In genomic region chr5:2534251-2534650, GRCh38 we compare ENCODE assay signal across 20 cellular contexts.
DNase-seq lines count a peak whose midpoint lies in the region; ATAC-seq, FAIRE-seq and TF ChIP-seq lines count a peak whose summit lies in the region.
"Had no signal": no experiment of that assay in that cellular context is flagged by ENCODE, and none has a peak within 500 bp of the region (broad histone marks: within the 10 kb centered on the region; RNA-seq: fewer than 3 reads in every experiment).

No MANE protein-coding gene starts in this region.

- TF ChIP-seq EP300 in HepG2 (IDR thresholded peaks at IDR 0.05; ENCODE audit: low read depth in 2 of 2, low read length in 2 of 2) (no peak), HepG2 (CRISPR knock-in tag; IDR thresholded peaks at IDR 0.05; ENCODE audit: borderline replicate concordance) (no peak)

- DNase-seq in right atrium auricular region (ENCODE audit: low spot score), result peak; percentile 32
- no peak for DNase-seq in heart right ventricle
- peak; percentile 15 for DNase-seq in ecto neural progenitor cell (ENCODE audit: low spot score)
- no peak for DNase-seq in HepG2 (ENCODE audit: low spot score)
- no peak for DNase-seq in activated naive CD4-positive, alpha-beta T cell treated with Interleukin-2 at 50 U/mL for 16 hours
- DNase-seq in activated CD4-positive, alpha-beta T cell treated with anti-CD3 and anti-CD28 coated beads, Interleukin-2, amount 10 ng/mL, durations not matched to agents 7 days and 5 days, result no peak
- DNase-seq in activated CD4-positive, alpha-beta T cell treated with anti-CD3 and anti-CD28 coated beads, Interleukin-2, amount 50 U/mL, for 4 hours, result no peak
- DNase-seq: 8988T; C1 segment of cervical spinal cord; CD4-positive, CD25-positive, alpha-beta regulatory T cell; CD8-positive, alpha-beta memory T cell; COR-L47; DMS 273 treated with DMSO at 0.1 percent for 48 hours; DMS53; DND-41; GM23248; H7 had no signal

- H3K4me1 Mint-ChIP-seq in activated CD4-positive, alpha-beta T cell treated with anti-CD3 and anti-CD28 coated beads, Interleukin-2, amount 10 ng/mL, durations not matched to agents 7 days and 5 days, result peaks cover 3% of the 10 kb centered on the region
- H3K4me1 Mint-ChIP-seq: CD4-positive, CD25-positive, alpha-beta regulatory T cell; CD8-positive, alpha-beta memory T cell had no signal

- no peaks in the 10 kb centered on the region for H3K27me3 Mint-ChIP-seq in activated CD4-positive, alpha-beta T cell treated with anti-CD3 and anti-CD28 coated beads, Interleukin-2, amount 10 ng/mL, durations not matched to agents 7 days and 5 days
- H3K27me3 Mint-ChIP-seq: CD4-positive, CD25-positive, alpha-beta regulatory T cell had no signal

- no peaks in the 10 kb centered on the region for H3K9me3 Mint-ChIP-seq in activated CD4-positive, alpha-beta T cell treated with anti-CD3 and anti-CD28 coated beads, Interleukin-2, amount 10 ng/mL, durations not matched to agents 7 days and 5 days

- no peak overlapping the region for H2AFZ ChIP-seq in HepG2 (ENCODE audit: low read length)
- H2AFZ ChIP-seq: GM23248 had no signal

- no peak overlapping the region for H3K4me3 ChIP-seq in right atrium auricular region
- no peak overlapping the region for H3K4me3 ChIP-seq in heart right ventricle
- no peak overlapping the region for H3K4me3 ChIP-seq in HepG2 (replicated peaks in 1 of 3; ENCODE audit: insufficient read depth in 1 of 3, low read depth in 2 of 3, low read length in 3 of 3)
- H3K4me3 ChIP-seq: GM23248 had no signal

- H3K9me3 ChIP-seq in right atrium auricular region, result peaks cover 0 to 10% of the 10 kb centered on the region in 2 donors
- H3K9me3 ChIP-seq in heart right ventricle, result peaks cover 0 to 16% (median 5%) of the 10 kb centered on the region in 11 donors
- H3K9me3 ChIP-seq in HepG2 (ENCODE audit: low read length), result peaks cover 21% of the 10 kb centered on the region

- no peak overlapping the region for H3K27ac Mint-ChIP-seq in activated CD4-positive, alpha-beta T cell treated with anti-CD3 and anti-CD28 coated beads, Interleukin-2, amount 10 ng/mL, durations not matched to agents 7 days and 5 days
- H3K27ac Mint-ChIP-seq: CD4-positive, CD25-positive, alpha-beta regulatory T cell had no signal

- TF ChIP-seq CTCF in right atrium auricular region (IDR thresholded peaks at IDR 0.05) (no peak), heart right ventricle (IDR thresholded peaks at IDR 0.05) (no peak), HepG2 (CRISPR knock-in tag; IDR thresholded peaks at IDR 0.05) (no peak)

- no peaks in the 10 kb centered on the region for H3K4me1 ChIP-seq in right atrium auricular region
- no peaks in the 10 kb centered on the region for H3K4me1 ChIP-seq in heart right ventricle
- H3K4me1 ChIP-seq in HepG2 (ENCODE audit: insufficient read depth, low read length), result no peaks in the 10 kb centered on the region

- no peaks in the 10 kb centered on the region for H3K79me2 ChIP-seq in HepG2 (ENCODE audit: insufficient read depth, low read length)

- POLR2A ChIA-PET in HepG2 (lab: Yijun Ruan, JAX), result no interaction called here
- POLR2A ChIA-PET in activated CD4-positive, alpha-beta T cell treated with anti-CD3 and anti-CD28 coated beads, Interleukin-2, amount 10 ng/mL, durations not matched to agents 7 days and 5 days (lab: Charles Lee), result no interaction called here

- CTCF ChIA-PET in HepG2 (lab: Yijun Ruan, JAX; ENCODE audit: low intra/inter-chr PET ratio, low total read pairs), result no interaction called here
- CTCF ChIA-PET in activated CD4-positive, alpha-beta T cell treated with anti-CD3 and anti-CD28 coated beads, Interleukin-2, amount 10 ng/mL, durations not matched to agents 7 days and 5 days (lab: Charles Lee), result no interaction called here

- no peak for FAIRE-seq in HepG2 (lab: Jason Lieb, UNC)
- FAIRE-seq: G401.6, GM12891, GM19239 had no signal

- WGBS in heart right ventricle, 2 donors, result 77 to 85% methylated on average over 3 of the region's 3 CpGs
- WGBS in HepG2 (ENCODE audit: low lambda C conversion rate), result 0% methylated on average over 3 of the region's 3 CpGs

- H3K4me2 ChIP-seq in HepG2 (ENCODE audit: low read depth, low read length), result no peak overlapping the region

- ATAC-seq in heart right ventricle, result no peak
- no peak for ATAC-seq in HepG2

- BruUV-seq in HepG2 (replicated peaks; lab: Mats Ljungman, UMichigan), result no TSS peak

- no peak for TF ChIP-seq RAD21 in HepG2 (CRISPR knock-in tag; IDR thresholded peaks at IDR 0.05)

- TF ChIP-seq POLR2A in HepG2 (IDR thresholded peaks at IDR 0.05; ENCODE audit: insufficient read depth in 1 of 2, low read depth in 2 of 2, low read length in 2 of 2), result no peak

- in situ Hi-C loops in HepG2 (cut with HindIII; ENCODE audit: extremely low pct_ligation_motif_present, low pct_unique_long_range_greater_than_20kb), result no loop called here

- intact Hi-C loops in heart right ventricle (cut with DNase I) (no loop called here), HepG2 (cut with micrococcal nuclease; ENCODE audit: unreplicated experiment) (no loop called here)

- no peaks in the 10 kb centered on the region for H3K27me3 ChIP-seq in right atrium auricular region
- H3K27me3 ChIP-seq in heart right ventricle, result peaks cover 0 to 21% (median 6%) of the 10 kb centered on the region in 7 donors
- peaks cover 0 to 9% of the 10 kb centered on the region in 2 experiments; a peak in 2 of 5 replicates for H3K27me3 ChIP-seq in HepG2 (ENCODE audit: control insufficient read depth in 1 of 2, insufficient read depth in 2 of 2, low read length in 2 of 2)

- no peak overlapping the region for H3K27ac ChIP-seq in right atrium auricular region
- no peak overlapping the region for H3K27ac ChIP-seq in heart right ventricle
- no peak overlapping the region for H3K27ac ChIP-seq in HepG2 (ENCODE audit: extremely low read length, insufficient read depth, low read length)
- H3K27ac ChIP-seq: GM23248 had no signal

- no peaks in the 10 kb centered on the region for H4K20me1 ChIP-seq in HepG2 (ENCODE audit: insufficient read depth, low read length)

- no peak overlapping the region for H3K9ac ChIP-seq in HepG2 (ENCODE audit: insufficient read depth, low read depth, low read length)
- H3K9ac ChIP-seq: GM23248 had no signal

- H3K36me3 Mint-ChIP-seq in activated CD4-positive, alpha-beta T cell treated with anti-CD3 and anti-CD28 coated beads, Interleukin-2, amount 10 ng/mL, durations not matched to agents 7 days and 5 days (ENCODE audit: low read depth), result no peaks in the 10 kb centered on the region
- H3K36me3 Mint-ChIP-seq: CD4-positive, CD25-positive, alpha-beta regulatory T cell; CD8-positive, alpha-beta memory T cell had no signal

- H3K36me3 ChIP-seq in right atrium auricular region (no peaks in the 10 kb centered on the region), heart right ventricle (no peaks in the 10 kb centered on the region), HepG2 (replicated peaks in 1 of 2; ENCODE audit: control insufficient read depth in 1 of 2, insufficient read depth in 2 of 2, low read length in 2 of 2) (no peaks in the 10 kb centered on the region)

- H3K4me3 Mint-ChIP-seq in activated CD4-positive, alpha-beta T cell treated with anti-CD3 and anti-CD28 coated beads, Interleukin-2, amount 10 ng/mL, durations not matched to agents 7 days and 5 days, result no peak overlapping the region
- H3K4me3 Mint-ChIP-seq: CD4-positive, CD25-positive, alpha-beta regulatory T cell; CD8-positive, alpha-beta memory T cell had no signal

TF ChIP-seq in HepG2, 621 proteins besides CTCF, POLR2A, EP300 and RAD21:
- TF ChIP-seq PTBP1 (IDR thresholded peaks at IDR 0.05; ENCODE audit: low read depth, low read length, poor library complexity, severe bottlenecking) (no peak), ZNF331 (CRISPR knock-in tag; IDR thresholded peaks at IDR 0.05) (peak; percentile 98), JDP2 (CRISPR knock-in tag; IDR thresholded peaks at IDR 0.05; ENCODE audit: borderline replicate concordance) (no peak)
- TF ChIP-seq, protein P1, sequence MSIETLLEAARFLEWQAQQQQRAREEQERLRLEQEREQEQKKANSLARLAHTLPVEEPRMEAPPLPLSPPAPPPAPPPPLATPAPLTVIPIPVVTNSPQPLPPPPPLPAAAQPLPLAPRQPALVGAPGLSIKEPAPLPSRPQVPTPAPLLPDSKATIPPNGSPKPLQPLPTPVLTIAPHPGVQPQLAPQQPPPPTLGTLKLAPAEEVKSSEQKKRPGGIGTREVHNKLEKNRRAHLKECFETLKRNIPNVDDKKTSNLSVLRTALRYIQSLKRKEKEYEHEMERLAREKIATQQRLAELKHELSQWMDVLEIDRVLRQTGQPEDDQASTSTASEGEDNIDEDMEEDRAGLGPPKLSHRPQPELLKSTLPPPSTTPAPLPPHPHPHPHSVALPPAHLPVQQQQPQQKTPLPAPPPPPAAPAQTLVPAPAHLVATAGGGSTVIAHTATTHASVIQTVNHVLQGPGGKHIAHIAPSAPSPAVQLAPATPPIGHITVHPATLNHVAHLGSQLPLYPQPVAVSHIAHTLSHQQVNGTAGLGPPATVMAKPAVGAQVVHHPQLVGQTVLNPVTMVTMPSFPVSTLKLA (IDR thresholded peaks at IDR 0.05), result peak; percentile 35; the same call in 1 of the 2 replicates
TF ChIP-seq in HepG2: peak in this region for 2.

Comparison
In these comparisons a context has a peak if more than half of its experiments do, and no peak if none do; other contexts are left out.
1. DNase-seq: peak in right atrium auricular region (single experiment) and ecto neural progenitor cell (single experiment); none in heart right ventricle (0 of 2), HepG2 (single experiment), activated naive CD4-positive, alpha-beta T cell treated with Interleukin-2 at 50 U/mL for 16 hours (single experiment), activated CD4-positive, alpha-beta T cell treated with anti-CD3 and anti-CD28 coated beads, Interleukin-2, amount 10 ng/mL, durations not matched to agents 7 days and 5 days (single experiment) and activated CD4-positive, alpha-beta T cell treated with anti-CD3 and anti-CD28 coated beads, Interleukin-2, amount 50 U/mL, for 4 hours (0 of 2).